ENCODE assay signal across 1 cellular context in the genomic region with DNA sequence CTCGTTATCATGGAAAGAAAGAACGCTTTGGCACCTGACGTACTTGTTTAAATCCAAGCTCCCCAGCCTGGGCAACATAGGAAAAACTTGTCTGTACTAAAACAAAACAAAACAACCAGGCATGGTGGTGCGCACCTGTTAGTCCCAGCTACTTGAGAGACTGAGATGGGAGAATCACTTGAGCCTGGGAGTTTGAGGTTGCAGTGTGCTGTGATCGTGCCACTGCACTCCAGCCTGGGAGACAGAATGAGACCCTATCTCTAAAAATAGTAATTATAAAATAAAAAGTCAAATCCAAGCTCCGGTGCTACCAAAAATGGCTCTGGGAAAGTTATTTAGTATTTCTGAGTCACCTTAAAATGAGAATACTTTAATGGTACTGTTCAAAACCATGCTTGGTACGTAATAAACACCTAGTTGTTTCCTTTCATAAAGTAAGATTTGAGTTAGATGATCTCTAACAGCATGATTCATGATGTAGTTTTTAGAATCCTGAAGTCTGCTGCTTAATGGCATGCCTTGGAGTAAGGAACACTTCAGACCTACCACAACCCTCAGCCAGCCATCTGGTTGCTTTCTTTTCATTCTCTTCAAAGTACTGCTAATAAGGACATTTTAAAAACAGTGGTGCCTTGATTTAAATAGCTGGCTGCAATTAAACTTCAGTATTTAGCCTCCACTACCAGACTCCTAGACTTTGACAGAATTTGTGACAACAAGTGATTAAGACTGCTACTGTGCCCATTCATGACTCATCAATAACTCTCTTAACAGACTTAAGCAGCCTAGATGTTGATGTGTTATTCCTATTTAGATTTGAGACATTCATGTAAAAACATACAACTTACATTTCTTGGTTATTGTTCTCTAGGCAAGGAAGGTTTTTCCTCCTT.
TF ChIP-seq lines count a peak whose summit lies in the region.

No MANE protein-coding gene starts in this region.

TF ChIP-seq in endothelial cell of umbilical vein, 7 proteins besides CTCF, POLR2A, EP300 and RAD21:
- peak; percentile 45 for TF ChIP-seq FOS (IDR thresholded peaks at IDR 0.05; ENCODE audit: borderline replicate concordance, insufficient read depth, low read length)
- TF ChIP-seq, protein P1, sequence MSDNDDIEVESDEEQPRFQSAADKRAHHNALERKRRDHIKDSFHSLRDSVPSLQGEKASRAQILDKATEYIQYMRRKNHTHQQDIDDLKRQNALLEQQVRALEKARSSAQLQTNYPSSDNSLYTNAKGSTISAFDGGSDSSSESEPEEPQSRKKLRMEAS (IDR thresholded peaks at IDR 0.05; ENCODE audit: insufficient read depth, insufficient read length), result no peak
- peak; percentile 21 for TF ChIP-seq JUN (IDR thresholded peaks at IDR 0.05; ENCODE audit: borderline replicate concordance, insufficient read depth, insufficient read length, low read depth)
